In genomic region chr19:47239610-47240296, GRCh38 we compare ENCODE assay signal across 8 cellular contexts. TPM values are rescaled to one million over a fixed set of nuclear protein-coding genes. Genes with fewer than 3 reads are reported as not detected.
DNase-seq lines count a peak whose midpoint lies in the region; ATAC-seq and TF ChIP-seq lines count a peak whose summit lies in the region.

No MANE protein-coding gene starts in this region.

- H3K4me3 ChIP-seq in OCI-LY1 (ENCODE audit: low read depth, low read length, poor library complexity, severe bottlenecking) (no peak overlapping the region), smooth muscle cell (peak overlapping the region; percentile 39)

- H3K27ac ChIP-seq in OCI-LY1 (ENCODE audit: low read depth, low read length, poor library complexity, severe bottlenecking) (no peak overlapping the region), smooth muscle cell (ENCODE audit: low read depth) (no peak overlapping the region)

- WGBS in smooth muscle cell (ENCODE audit: low lambda C conversion rate) = 15% methylated on average over 26 of the region's 62 CpGs

- DNase-seq in NCI-H2107 (lab: John Stamatoyannopoulos, UW) = peak; percentile 31
- no peak for DNase-seq in NCI-H2107 treated with DMSO at 0.1 percent for 48 hours (lab: John Stamatoyannopoulos, UW; ENCODE audit: unreplicated experiment)
- peak in 54 of 56 donors; percentile 34 to 92 (median 80) for DNase-seq in amygdala (lab: John Stamatoyannopoulos, UW)
- peak in 49 of 51 donors; percentile 20 to 92 (median 80) for DNase-seq in hypothalamus (lab: John Stamatoyannopoulos, UW)
- DNase-seq in smooth muscle cell (lab: John Stamatoyannopoulos, UW; ENCODE audit: unreplicated experiment) = peak; percentile 42
- DNase-seq in MV-4-11 (lab: John Stamatoyannopoulos, UW) = no peak

- H2AFZ ChIP-seq in OCI-LY1 (ENCODE audit: low read length) (no peak overlapping the region), smooth muscle cell (ENCODE audit: low read depth) (no peak overlapping the region)

- peaks cover 5% of the 10 kb centered on the region; the same call in 1 of the 2 replicates for H3F3A ChIP-seq in OCI-LY1 (ENCODE audit: insufficient read depth, low read length)
- peaks cover 15% of the 10 kb centered on the region for H3F3A ChIP-seq in smooth muscle cell (ENCODE audit: low read depth)

- no peak for ATAC-seq in GM18517 (IDR thresholded peaks at IDR 0.05; ENCODE audit: unreplicated experiment)

- H3K4me2 ChIP-seq in OCI-LY1 (ENCODE audit: low read length) (peak overlapping the region; percentile 30), smooth muscle cell (peak overlapping the region; percentile 89)

- peaks cover 34% of the 10 kb centered on the region for H3K4me1 ChIP-seq in OCI-LY1 (ENCODE audit: insufficient read depth, low read length, severe bottlenecking)
- H3K4me1 ChIP-seq in smooth muscle cell (ENCODE audit: low read depth) = peaks cover 5% of the 10 kb centered on the region

- no peak overlapping the region for H3K9ac ChIP-seq in OCI-LY1 (ENCODE audit: low read length)
- no peak overlapping the region for H3K9ac ChIP-seq in smooth muscle cell (ENCODE audit: low read depth)

- no peaks in the 10 kb centered on the region for H3K9me2 ChIP-seq in OCI-LY1 (ENCODE audit: low read depth, low read length)

- H3K79me2 ChIP-seq in OCI-LY1 (ENCODE audit: insufficient read depth, low read length) (no peaks in the 10 kb centered on the region), smooth muscle cell (ENCODE audit: low read depth) (no peaks in the 10 kb centered on the region)

- H4K20me1 ChIP-seq in OCI-LY1 (ENCODE audit: insufficient read depth, low read length) (no peaks in the 10 kb centered on the region), smooth muscle cell (ENCODE audit: low read depth) (no peaks in the 10 kb centered on the region)

- TF ChIP-seq CTCF in OCI-LY1 (IDR thresholded peaks at IDR 0.05; ENCODE audit: low read length) (no peak), smooth muscle cell (IDR thresholded peaks at IDR 0.05; ENCODE audit: borderline replicate concordance, insufficient read depth, poor library complexity, severe bottlenecking) (no peak)

- H3K27me3 ChIP-seq in OCI-LY1 (ENCODE audit: insufficient read depth, low read length) = no peaks in the 10 kb centered on the region; the same call in 1 of the 2 replicates
- no peaks in the 10 kb centered on the region for H3K27me3 ChIP-seq in smooth muscle cell (ENCODE audit: low read depth)

- H3K36me3 ChIP-seq in OCI-LY1 (ENCODE audit: insufficient read depth, low read length) = no peaks in the 10 kb centered on the region
- no peaks in the 10 kb centered on the region for H3K36me3 ChIP-seq in smooth muscle cell (ENCODE audit: low read depth)

- H3K9me3 ChIP-seq in OCI-LY1 (ENCODE audit: low read length) (no peaks in the 10 kb centered on the region), smooth muscle cell (replicated peaks; ENCODE audit: low read depth) (no peaks in the 10 kb centered on the region)

RNA-seq across cellular contexts. Expression of gene BBC3, which starts 8.8 kb away (rescaled TPM):
- total RNA-seq in smooth muscle cell = 8.2 and 10.2 TPM in 2 replicates
- polyA plus RNA-seq in smooth muscle cell = 28.2 and 29.9 TPM in 2 replicates

RNA-seq across cellular contexts. Expression of gene CCDC9, which starts 16.6 kb away (rescaled TPM):
- 4.7 and 6.4 TPM in 2 replicates for total RNA-seq in smooth muscle cell
- polyA plus RNA-seq in smooth muscle cell = 12.7 and 29.5 TPM in 2 replicates

RNA-seq across cellular contexts. Expression of gene INAFM1, which starts 34.9 kb away (rescaled TPM):
- total RNA-seq in smooth muscle cell = 7.2 and 8.0 TPM in 2 replicates
- polyA plus RNA-seq in smooth muscle cell = 29.7 and 31.5 TPM in 2 replicates

Comparison
In these comparisons a context has a peak if more than half of its experiments do, and no peak if none do; other contexts are left out.
1. DNase-seq: peak in NCI-H2107 (single experiment), amygdala (54 of 56), hypothalamus (49 of 51) and smooth muscle cell (single experiment); none in NCI-H2107 treated with DMSO at 0.1 percent for 48 hours (single experiment) and MV-4-11 (single experiment).